1 cellular context compared by ENCODE assay signal in genomic region chr19:306151-306900, GRCh38.
TF ChIP-seq lines count a peak whose summit lies in the region.

No MANE protein-coding gene starts in this region.

TF ChIP-seq in K562, 482 proteins besides CTCF, POLR2A, EP300 and RAD21:
- peak; percentile 52; the same call in 1 of the 2 replicates for TF ChIP-seq POLR2G (IDR thresholded peaks at IDR 0.05; ENCODE audit: low read depth, low read length)
- no peak for TF ChIP-seq TFE3 (CRISPR knock-in tag; IDR thresholded peaks at IDR 0.05)
- TF ChIP-seq MCM3 (IDR thresholded peaks at IDR 0.05) = no peak
- TF ChIP-seq ZNF778 (CRISPR knock-in tag; IDR thresholded peaks at IDR 0.05) = no peak
- TF ChIP-seq ZBTB33 (CRISPR knock-in tag; IDR thresholded peaks at IDR 0.05) = peak; percentile 79
